In genomic region chr10:5545778-5546710, GRCh38 we compare ENCODE assay signal across 1 cellular context.
TF ChIP-seq lines count a peak whose summit lies in the region.

No MANE protein-coding gene starts in this region.

TF ChIP-seq in HEK293, 187 proteins besides CTCF, POLR2A, EP300 and RAD21 (continued from another document):
- TF ChIP-seq INSM2 (tag by site-specific recombination; IDR thresholded peaks at IDR 0.05) = peak; percentile 76; the same call in 1 of the 2 replicates
- peak; percentile 79 for TF ChIP-seq ZIC2 (tag by site-specific recombination; IDR thresholded peaks at IDR 0.05)
- peak; percentile 43; the same call in 1 of the 2 replicates for TF ChIP-seq TRIM28 (IDR thresholded peaks at IDR 0.05; ENCODE audit: borderline replicate concordance, low read length)
- peak; percentile 91 for TF ChIP-seq GFI1B (tag by site-specific recombination; IDR thresholded peaks at IDR 0.05)
- peak; percentile 73 for TF ChIP-seq ZXDB (tag by site-specific recombination; IDR thresholded peaks at IDR 0.05)
- TF ChIP-seq ZBTB8A (tag by site-specific recombination; IDR thresholded peaks at IDR 0.05) = peak; percentile 68
- TF ChIP-seq, protein P1, sequence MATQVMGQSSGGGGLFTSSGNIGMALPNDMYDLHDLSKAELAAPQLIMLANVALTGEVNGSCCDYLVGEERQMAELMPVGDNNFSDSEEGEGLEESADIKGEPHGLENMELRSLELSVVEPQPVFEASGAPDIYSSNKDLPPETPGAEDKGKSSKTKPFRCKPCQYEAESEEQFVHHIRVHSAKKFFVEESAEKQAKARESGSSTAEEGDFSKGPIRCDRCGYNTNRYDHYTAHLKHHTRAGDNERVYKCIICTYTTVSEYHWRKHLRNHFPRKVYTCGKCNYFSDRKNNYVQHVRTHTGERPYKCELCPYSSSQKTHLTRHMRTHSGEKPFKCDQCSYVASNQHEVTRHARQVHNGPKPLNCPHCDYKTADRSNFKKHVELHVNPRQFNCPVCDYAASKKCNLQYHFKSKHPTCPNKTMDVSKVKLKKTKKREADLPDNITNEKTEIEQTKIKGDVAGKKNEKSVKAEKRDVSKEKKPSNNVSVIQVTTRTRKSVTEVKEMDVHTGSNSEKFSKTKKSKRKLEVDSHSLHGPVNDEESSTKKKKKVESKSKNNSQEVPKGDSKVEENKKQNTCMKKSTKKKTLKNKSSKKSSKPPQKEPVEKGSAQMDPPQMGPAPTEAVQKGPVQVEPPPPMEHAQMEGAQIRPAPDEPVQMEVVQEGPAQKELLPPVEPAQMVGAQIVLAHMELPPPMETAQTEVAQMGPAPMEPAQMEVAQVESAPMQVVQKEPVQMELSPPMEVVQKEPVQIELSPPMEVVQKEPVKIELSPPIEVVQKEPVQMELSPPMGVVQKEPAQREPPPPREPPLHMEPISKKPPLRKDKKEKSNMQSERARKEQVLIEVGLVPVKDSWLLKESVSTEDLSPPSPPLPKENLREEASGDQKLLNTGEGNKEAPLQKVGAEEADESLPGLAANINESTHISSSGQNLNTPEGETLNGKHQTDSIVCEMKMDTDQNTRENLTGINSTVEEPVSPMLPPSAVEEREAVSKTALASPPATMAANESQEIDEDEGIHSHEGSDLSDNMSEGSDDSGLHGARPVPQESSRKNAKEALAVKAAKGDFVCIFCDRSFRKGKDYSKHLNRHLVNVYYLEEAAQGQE (tag by site-specific recombination; IDR thresholded peaks at IDR 0.05) = 0 out of 2 replicates have a peak, but pooled peaks have one; percentile 63
- TF ChIP-seq ZNF513 (tag by site-specific recombination; IDR thresholded peaks at IDR 0.05) = peak; percentile 86
- no peak for TF ChIP-seq AEBP2 (tag by site-specific recombination; IDR thresholded peaks at IDR 0.05; ENCODE audit: borderline replicate concordance)
- TF ChIP-seq ZNF248 (tag by site-specific recombination; IDR thresholded peaks at IDR 0.05) = no peak
- no peak for TF ChIP-seq ZNF704 (tag by site-specific recombination; IDR thresholded peaks at IDR 0.05)
